Comparison of ENCODE assay signal across 10 cellular contexts in genomic region chr13:99062593-99062992, GRCh38.
A peak's percentile ranks its signal among the peaks of the same experiment; 100 is the strongest.
DNase-seq lines count a peak whose midpoint lies in the region; ATAC-seq, FAIRE-seq and TF ChIP-seq lines count a peak whose summit lies in the region.
"Had no signal": no experiment of that assay in that cellular context is flagged by ENCODE, and none has a peak within 500 bp of the region (broad histone marks: within the 10 kb centered on the region; RNA-seq: fewer than 3 reads in every experiment).

No MANE protein-coding gene starts in this region.

- H3K9ac ChIP-seq in adipocyte (ENCODE audit: low read length) = no peak overlapping the region

- TF ChIP-seq POLR2A in erythroblast (IDR thresholded peaks at IDR 0.05; ENCODE audit: low read length) = no peak

- H3K4me3 ChIP-seq in adipocyte (ENCODE audit: low read length) (no peak overlapping the region), right cardiac atrium (ENCODE audit: low read length) (no peak overlapping the region)

- H3K4me1 ChIP-seq in adipocyte (ENCODE audit: control insufficient read depth, insufficient read depth, low read length) = peaks cover 12% of the 10 kb centered on the region
- H3K4me1 ChIP-seq in right cardiac atrium (ENCODE audit: control insufficient read depth, insufficient read depth, low read length) = peaks cover 20% of the 10 kb centered on the region

- H3K27me3 ChIP-seq in adipocyte (replicated peaks; ENCODE audit: control insufficient read depth, insufficient read depth, low read length) (no peaks in the 10 kb centered on the region), right cardiac atrium (ENCODE audit: control insufficient read depth, insufficient read depth) (no peaks in the 10 kb centered on the region)

- peak; percentile 38 for DNase-seq in NCI-H2107 treated with DMSO at 0.1 percent for 48 hours (lab: John Stamatoyannopoulos, UW; ENCODE audit: unreplicated experiment)
- no peak for DNase-seq in NCI-H2107 (lab: John Stamatoyannopoulos, UW)
- DNase-seq in adipocyte (ENCODE audit: low read depth) = peak; percentile 34
- DNase-seq in right cardiac atrium = peak; percentile 66 to 82 (median 82)
- peak; percentile 65 for DNase-seq in stromal cell of bone marrow (ENCODE audit: low read depth)
- no peak for DNase-seq in HTR-8/SVneo (ENCODE audit: insufficient read length, low spot score)
- no peak for DNase-seq in erythroblast (lab: John Stamatoyannopoulos, UW)

- WGBS in right cardiac atrium = 40% methylated on average over 10 of the region's 10 CpGs

- H3K36me3 ChIP-seq in adipocyte (ENCODE audit: control insufficient read depth, insufficient read depth, low read length, severe bottlenecking) = no peaks in the 10 kb centered on the region

- H3K27ac ChIP-seq in right cardiac atrium (ENCODE audit: low read length) = peak overlapping the region; percentile 56
- H3K27ac ChIP-seq: 22Rv1 had no signal

- intact Hi-C loops in right cardiac atrium (cut with DNase I) = no loop called here

- peak; percentile 57 to 86 for ATAC-seq in right cardiac atrium
- no peak for ATAC-seq in GM21367 (IDR thresholded peaks at IDR 0.05; ENCODE audit: unreplicated experiment)
- ATAC-seq: stimulated activated memory B cell treated with anti-CD40 and anti-IgM and Interleukin-4, amounts not matched to agents 10 μg/mL and 1 μg/mL and 100 μg/mL, for 72 hours had no signal

- no peak for FAIRE-seq in HTR-8/SVneo (lab: Jason Lieb, UNC)

- H3K9me3 ChIP-seq in adipocyte (ENCODE audit: control insufficient read depth, low read length) (no peaks in the 10 kb centered on the region), right cardiac atrium (ENCODE audit: control insufficient read depth, low read length) (no peaks in the 10 kb centered on the region)

Comparison
In these comparisons a context has a peak if more than half of its experiments do, and no peak if none do; other contexts are left out.
1. DNase-seq: peak in NCI-H2107 treated with DMSO at 0.1 percent for 48 hours (single experiment), adipocyte (single experiment), right cardiac atrium (3 of 3) and stromal cell of bone marrow (single experiment); none in NCI-H2107 (single experiment), HTR-8/SVneo (single experiment) and erythroblast (0 of 2).